Comparison of ENCODE assay signal across 20 cellular contexts in genomic region chr11:133697161-133697560, GRCh38.
DNase-seq lines count a peak whose midpoint lies in the region; ATAC-seq and TF ChIP-seq lines count a peak whose summit lies in the region.
"Had no signal": no experiment of that assay in that cellular context is flagged by ENCODE, and none has a peak within 500 bp of the region (broad histone marks: within the 10 kb centered on the region; RNA-seq: fewer than 3 reads in every experiment).

No MANE protein-coding gene starts in this region.

- H4K20me1 ChIP-seq in Karpas-422 (ENCODE audit: insufficient read depth, low read depth, low read length) = no peaks in the 10 kb centered on the region
- H4K20me1 ChIP-seq: BLaER1 treated with 17β-estradiol and CSF1 and Interleukin-3, amounts not matched to agents 10 nM and 100 nM had no signal

- H3K27me3 ChIP-seq in esophagus muscularis mucosa (no peaks in the 10 kb centered on the region), right atrium auricular region (no peaks in the 10 kb centered on the region), Karpas-422 (ENCODE audit: low read length) (no peaks in the 10 kb centered on the region), adrenal gland (no peaks in the 10 kb centered on the region)
- H3K27me3 ChIP-seq: BLaER1 treated with 17β-estradiol and CSF1 and Interleukin-3, amounts not matched to agents 10 nM and 100 nM had no signal

- H3K27ac ChIP-seq in esophagus muscularis mucosa (replicated peaks in 1 of 4) (no peak overlapping the region), right atrium auricular region (peak overlapping the region; percentile 38 to 83), Karpas-422 (ENCODE audit: low read length) (no peak overlapping the region), adrenal gland (no peak overlapping the region)
- H3K27ac ChIP-seq: BLaER1 treated with 17β-estradiol and CSF1 and Interleukin-3, amounts not matched to agents 10 nM and 100 nM; HL-60; SK-N-MC had no signal

- H3K4me1 ChIP-seq in esophagus muscularis mucosa = peaks cover 0 to 13% (median 8%) of the 10 kb centered on the region in 4 donors
- no peaks in the 10 kb centered on the region for H3K4me1 ChIP-seq in right atrium auricular region
- no peaks in the 10 kb centered on the region for H3K4me1 ChIP-seq in Karpas-422 (ENCODE audit: low read length)
- H3K4me1 ChIP-seq in adrenal gland (replicated peaks in 1 of 2) = no peaks in the 10 kb centered on the region

- no peaks in the 10 kb centered on the region for H3K9me2 ChIP-seq in Karpas-422 (replicated peaks; ENCODE audit: insufficient read depth, low read length)

- DNase-seq in NCI-H1092 (lab: John Stamatoyannopoulos, UW) = peak; percentile 64
- DNase-seq in NCI-H2029 treated with DMSO at 0.1 percent for 48 hours (lab: John Stamatoyannopoulos, UW) = peak; percentile 64
- peak; percentile 34 for DNase-seq in esophagus muscularis mucosa (ENCODE audit: extremely low spot score)
- DNase-seq in right atrium auricular region (ENCODE audit: low spot score) = no peak
- no peak for DNase-seq in Karpas-422
- no peak for DNase-seq in adrenal gland
- DNase-seq: Calu3; CD8-positive, alpha-beta T cell; DND-41; H7; IMR-90; NCI-H1436 treated with DMSO at 0.1 percent for 48 hours; NCI-H2081; NCI-H345; NCI-H524 treated with DMSO at 0.1 percent for 48 hours; SHP77 had no signal

- 41% methylated on average over 5 of the region's 5 CpGs for WGBS in esophagus muscularis mucosa
- 53 to 65% (median 55%) methylated on average over 5 of the region's 5 CpGs for WGBS in adrenal gland, 4 donors

- ATAC-seq in GM18868 (IDR thresholded peaks at IDR 0.05; ENCODE audit: unreplicated experiment) = no peak
- ATAC-seq: CD8-positive, alpha-beta T cell had no signal

- no peak overlapping the region for H3K4me2 ChIP-seq in Karpas-422 (ENCODE audit: low read depth, low read length, poor library complexity, severe bottlenecking)
- H3K4me2 ChIP-seq: BLaER1 treated with 17β-estradiol and CSF1 and Interleukin-3, amounts not matched to agents 10 nM and 100 nM had no signal

- TF ChIP-seq EP300 in esophagus muscularis mucosa (IDR thresholded peaks at IDR 0.05) = no peak

- TF ChIP-seq POLR2A in esophagus muscularis mucosa (IDR thresholded peaks at IDR 0.05; ENCODE audit: low read depth) = no peak
- no peak for TF ChIP-seq POLR2A in adrenal gland (IDR thresholded peaks at IDR 0.05)

- H3K9ac ChIP-seq in Karpas-422 (ENCODE audit: low read length) = no peak overlapping the region
- H3K9ac ChIP-seq: BLaER1 treated with 17β-estradiol and CSF1 and Interleukin-3, amounts not matched to agents 10 nM and 100 nM had no signal

- H3K79me2 ChIP-seq in Karpas-422 (ENCODE audit: low read length) = no peaks in the 10 kb centered on the region

- intact Hi-C loops in esophagus muscularis mucosa (cut with DNase I) = no loop called here
- intact Hi-C loops in adrenal gland (cut with DNase I) = no loop called here

- H2AFZ ChIP-seq in Karpas-422 (ENCODE audit: low read length) = no peak overlapping the region

- H3K9me3 ChIP-seq in esophagus muscularis mucosa (no peaks in the 10 kb centered on the region), right atrium auricular region (no peaks in the 10 kb centered on the region), Karpas-422 (ENCODE audit: low read length) (no peaks in the 10 kb centered on the region), adrenal gland (replicated peaks in 1 of 3) (no peaks in the 10 kb centered on the region)
- H3K9me3 ChIP-seq: BLaER1 treated with 17β-estradiol and CSF1 and Interleukin-3, amounts not matched to agents 10 nM and 100 nM had no signal

- H3K36me3 ChIP-seq in esophagus muscularis mucosa (no peaks in the 10 kb centered on the region), right atrium auricular region (no peaks in the 10 kb centered on the region), Karpas-422 (ENCODE audit: insufficient read depth, low read length) (no peaks in the 10 kb centered on the region), adrenal gland (replicated peaks in 1 of 2) (no peaks in the 10 kb centered on the region)
- H3K36me3 ChIP-seq: BLaER1 treated with 17β-estradiol and CSF1 and Interleukin-3, amounts not matched to agents 10 nM and 100 nM had no signal

- no peak for TF ChIP-seq CTCF in esophagus muscularis mucosa (IDR thresholded peaks at IDR 0.05)
- TF ChIP-seq CTCF in right atrium auricular region (IDR thresholded peaks at IDR 0.05) = no peak
- TF ChIP-seq CTCF in adrenal gland (IDR thresholded peaks at IDR 0.05) = no peak

- no peak overlapping the region for H3K4me3 ChIP-seq in esophagus muscularis mucosa
- H3K4me3 ChIP-seq in right atrium auricular region = no peak overlapping the region
- no peak overlapping the region for H3K4me3 ChIP-seq in Karpas-422 (ENCODE audit: low read length)
- no peak overlapping the region for H3K4me3 ChIP-seq in adrenal gland
- H3K4me3 ChIP-seq: BLaER1 treated with 17β-estradiol and CSF1 and Interleukin-3, amounts not matched to agents 10 nM and 100 nM; SK-N-MC had no signal

Comparison
In these comparisons a context has a peak if more than half of its experiments do, and no peak if none do; other contexts are left out.
1. DNase-seq: peak in NCI-H1092 (single experiment), NCI-H2029 treated with DMSO at 0.1 percent for 48 hours (single experiment) and esophagus muscularis mucosa (single experiment); none in right atrium auricular region (single experiment), Karpas-422 (single experiment) and adrenal gland (0 of 7).
2. H3K27ac ChIP-seq: peak in right atrium auricular region (2 of 2); none in esophagus muscularis mucosa (0 of 4), Karpas-422 (single experiment) and adrenal gland (0 of 5).